Comparison of ENCODE assay signal across 8 cellular contexts in genomic region chr17:75808905-75809621, GRCh38. TPM values are rescaled to one million over a fixed set of nuclear protein-coding genes. Genes with fewer than 3 reads are reported as not detected.
DNase-seq lines count a peak whose midpoint lies in the region; TF ChIP-seq lines count a peak whose summit lies in the region.

No MANE protein-coding gene starts in this region.

- TF ChIP-seq CTCF in GM13976 (IDR thresholded peaks at IDR 0.05; ENCODE audit: borderline replicate concordance, control extremely low read depth, extremely low read depth, insufficient read depth, missing control alignments) (no peak), esophagus muscularis mucosa (IDR thresholded peaks at IDR 0.05) (no peak), CD14-positive monocyte (IDR thresholded peaks at IDR 0.05) (no peak)

- WGBS in esophagus muscularis mucosa, result 70% methylated on average over 15 of the region's 18 CpGs

- H3K36me3 ChIP-seq in esophagus muscularis mucosa, result peaks cover 22 to 50% (median 44%) of the 10 kb centered on the region in 4 donors

- no peak overlapping the region for H3K4me3 Mint-ChIP-seq in CD14-positive monocyte

- TF ChIP-seq POLR2A in esophagus muscularis mucosa (IDR thresholded peaks at IDR 0.05; ENCODE audit: low read depth), result no peak

- no peaks in the 10 kb centered on the region for H3K27me3 ChIP-seq in esophagus muscularis mucosa

- H3K4me1 ChIP-seq in esophagus muscularis mucosa, result peaks cover 27 to 46% (median 32%) of the 10 kb centered on the region in 4 donors

- TF ChIP-seq EP300 in esophagus muscularis mucosa (IDR thresholded peaks at IDR 0.05), result no peak

- H3K4me3 ChIP-seq in esophagus muscularis mucosa, result no peak overlapping the region

- peaks cover 28 to 45% of the 10 kb centered on the region in 2 donors for H3K36me3 Mint-ChIP-seq in CD14-positive monocyte

- no peaks in the 10 kb centered on the region for H3K9me3 ChIP-seq in esophagus muscularis mucosa

- H3K9me3 Mint-ChIP-seq in CD14-positive monocyte, result peaks cover 0 to 3% (median 0%) of the 10 kb centered on the region in 7 donors

- peak overlapping the region; percentile 55 to 68 (median 65) for H3K27ac ChIP-seq in esophagus muscularis mucosa (replicated peaks in 1 of 4)

- in situ Hi-C loops in GM13976 (cut with MboI; ENCODE audit: low sequenced_read_pairs, unreplicated experiment), result no loop called here

- peaks cover 0 to 1% (median 0%) of the 10 kb centered on the region in 3 donors for H3K27me3 Mint-ChIP-seq in CD14-positive monocyte (ENCODE audit: low read depth in 3 of 3)

- no peaks in the 10 kb centered on the region for H3K4me1 Mint-ChIP-seq in CD14-positive monocyte

- DNase-seq in GM13976 (ENCODE audit: low spot score) (peak; percentile 82), NCI-H1436 (lab: John Stamatoyannopoulos, UW) (peak; percentile 92), esophagus muscularis mucosa (ENCODE audit: extremely low spot score) (no peak), retina (peak; percentile 43), CD14-positive monocyte (ENCODE audit: low spot score) (no peak), NCI-H146 treated with DMSO at 0.1 percent for 48 hours (lab: John Stamatoyannopoulos, UW; ENCODE audit: unreplicated experiment) (no peak), DMS79 (lab: John Stamatoyannopoulos, UW) (no peak)
- DNase-seq in activated CD4-positive, CD25-positive, alpha-beta regulatory T cell (lab: John Stamatoyannopoulos, UW), result no peak

- intact Hi-C loops in esophagus muscularis mucosa (cut with DNase I), result no loop called here
- intact Hi-C loops in CD14-positive monocyte (cut with micrococcal nuclease), result no loop called here

- peak overlapping the region in 1 of 7 donors; percentile 58 for H3K27ac Mint-ChIP-seq in CD14-positive monocyte

RNA-seq across cellular contexts. Expression of gene UNK, which starts 24.5 kb away (rescaled TPM):
- 10 to 100 TPM; 18.0 to 23.7 (median 20.0) TPM for total RNA-seq in esophagus muscularis mucosa
- 1 to 10 TPM; 6.3 to 7.8 TPM for polyA plus RNA-seq in CD14-positive monocyte

RNA-seq across cellular contexts. Expression of gene UNC13D, which starts 35.1 kb away (rescaled TPM):
- 1 to 10 TPM; 5.9 to 10.0 (median 9.0) TPM for total RNA-seq in esophagus muscularis mucosa
- 10 to 100 TPM; 28.4 to 53.3 TPM for polyA plus RNA-seq in CD14-positive monocyte

RNA-seq across cellular contexts. Expression of gene GALK1, which starts 44.1 kb away (rescaled TPM):
- 10 to 100 TPM; 16.9 to 34.1 (median 24.4) TPM for total RNA-seq in esophagus muscularis mucosa
- polyA plus RNA-seq in CD14-positive monocyte, result 100 to 1,000 TPM in 1 of 2 donors, 10 to 100 TPM in 1; 84.3 to 108 TPM

RNA-seq across cellular contexts. Expression of gene WBP2, which starts 46.1 kb away (rescaled TPM):
- total RNA-seq in esophagus muscularis mucosa, result 10 to 100 TPM; 48.2 to 95.8 (median 85.2) TPM
- polyA plus RNA-seq in CD14-positive monocyte, result 10 to 100 TPM; 62.4 to 93.3 TPM

Comparison
In these comparisons a context has a peak if more than half of its experiments do, and no peak if none do; other contexts are left out.
1. DNase-seq: peak in GM13976 (single experiment), NCI-H1436 (single experiment) and retina (single experiment); none in esophagus muscularis mucosa (single experiment), CD14-positive monocyte (single experiment), activated CD4-positive, CD25-positive, alpha-beta regulatory T cell (0 of 4), NCI-H146 treated with DMSO at 0.1 percent for 48 hours (single experiment) and DMS79 (single experiment).